13 cellular contexts compared by ENCODE assay signal in the genomic region with DNA sequence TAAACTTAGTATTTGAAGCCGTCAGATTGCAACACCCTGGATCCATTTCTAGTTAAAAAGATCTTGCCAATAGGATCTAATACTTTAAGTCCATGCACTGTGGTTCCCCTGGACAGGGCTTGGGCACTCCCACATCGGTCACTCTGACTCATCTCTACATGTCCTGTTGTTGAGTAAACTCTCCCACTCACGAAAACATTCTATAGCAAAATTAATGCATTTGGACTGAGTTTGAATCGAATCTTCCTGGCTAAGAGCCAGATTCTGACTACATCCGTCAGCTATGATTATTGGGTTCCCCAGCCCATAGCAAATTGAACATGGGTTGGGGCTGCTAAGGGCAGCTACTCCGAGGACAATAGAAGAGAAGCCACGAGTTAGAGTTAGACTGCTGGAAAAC.
DNase-seq lines count a peak whose midpoint lies in the region; ATAC-seq, FAIRE-seq and TF ChIP-seq lines count a peak whose summit lies in the region.
"Had no signal": no experiment of that assay in that cellular context is flagged by ENCODE, and none has a peak within 500 bp of the region (broad histone marks: within the 10 kb centered on the region; RNA-seq: fewer than 3 reads in every experiment).

No MANE protein-coding gene starts in this region.

- ATAC-seq in left lobe of liver, result peak; percentile 50
- ATAC-seq: CD8-positive, alpha-beta T cell had no signal

- no peak for TF ChIP-seq CTCF in AG09309 (IDR thresholded peaks at IDR 0.05; ENCODE audit: control insufficient read depth, insufficient read depth, low read depth, low read length, missing control alignments)
- TF ChIP-seq CTCF in osteocyte (IDR thresholded peaks at IDR 0.05), result no peak

- H3K27ac Mint-ChIP-seq in osteocyte (ENCODE audit: unreplicated experiment), result no peak overlapping the region

- no peaks in the 10 kb centered on the region for H3K36me3 Mint-ChIP-seq in osteocyte (ENCODE audit: unreplicated experiment)

- no peaks in the 10 kb centered on the region for H3K27me3 Mint-ChIP-seq in osteocyte (ENCODE audit: unreplicated experiment)

- peak; percentile 78 for DNase-seq in AG09309 (ENCODE audit: low read depth)
- peak; percentile 29 for DNase-seq in HTR-8/SVneo (ENCODE audit: insufficient read length, low spot score)
- DNase-seq in astrocyte of the hippocampus (ENCODE audit: low read depth, low spot score), result peak; percentile 63
- DNase-seq in left lobe of liver (ENCODE audit: low spot score), result no peak
- no peak for DNase-seq in GM19238 (ENCODE audit: insufficient read length, low spot score)
- no peak for DNase-seq in osteocyte (ENCODE audit: extremely low spot score, unreplicated experiment)
- DNase-seq in ureter (ENCODE audit: low spot score), result no peak
- no peak for DNase-seq in SKM-1 treated with dmso at 0.1 percent for 144 hours (lab: John Stamatoyannopoulos, UW; ENCODE audit: unreplicated experiment)
- DNase-seq: CD8-positive, alpha-beta T cell; NCI-H1930; OCI-M1 had no signal

- peaks cover 15% of the 10 kb centered on the region for H3K4me1 Mint-ChIP-seq in osteocyte (ENCODE audit: unreplicated experiment)

- no peak overlapping the region for H3K4me3 ChIP-seq in AG09309 (ENCODE audit: control insufficient read depth, low read depth, low read length)
- H3K4me3 ChIP-seq: prostate gland, thoracic aorta had no signal

- FAIRE-seq in HTR-8/SVneo (lab: Jason Lieb, UNC), result no peak

- no peaks in the 10 kb centered on the region for H3K9me3 Mint-ChIP-seq in osteocyte (ENCODE audit: unreplicated experiment)
- H3K9me3 Mint-ChIP-seq: CD8-positive, alpha-beta T cell had no signal

- no peak overlapping the region for H3K4me3 Mint-ChIP-seq in osteocyte (ENCODE audit: unreplicated experiment)
- H3K4me3 Mint-ChIP-seq: CD8-positive, alpha-beta T cell had no signal

Comparison
In these comparisons a context has a peak if more than half of its experiments do, and no peak if none do; other contexts are left out.
1. DNase-seq: peak in AG09309 (single experiment), HTR-8/SVneo (single experiment) and astrocyte of the hippocampus (single experiment); none in left lobe of liver (single experiment), GM19238 (single experiment), osteocyte (single experiment), ureter (single experiment) and SKM-1 treated with dmso at 0.1 percent for 144 hours (single experiment).